ENCODE assay signal across 13 cellular contexts in the genomic region with DNA sequence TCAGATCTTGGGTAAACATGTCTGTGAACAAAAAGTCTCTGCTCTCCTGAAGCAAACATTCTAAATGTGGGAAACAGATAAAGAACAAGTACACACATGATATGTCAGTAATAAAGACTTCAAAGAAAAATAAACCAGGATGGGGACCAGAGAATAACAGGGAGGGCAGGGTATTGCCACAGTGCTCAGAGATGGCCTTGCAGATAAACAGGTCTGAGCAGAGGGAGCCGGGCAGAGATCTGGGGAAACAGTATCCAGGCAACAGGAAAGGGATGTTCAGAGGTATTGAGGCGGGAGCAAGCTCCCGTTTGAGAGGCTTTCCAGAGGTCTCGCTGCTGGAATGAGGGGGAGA. TPM values are rescaled to one million over a fixed set of nuclear protein-coding genes. Genes with fewer than 3 reads are reported as not detected.
DNase-seq lines count a peak whose midpoint lies in the region; ATAC-seq and TF ChIP-seq lines count a peak whose summit lies in the region.
"Had no signal": no experiment of that assay in that cellular context is flagged by ENCODE, and none has a peak within 500 bp of the region (broad histone marks: within the 10 kb centered on the region; RNA-seq: fewer than 3 reads in every experiment).

No MANE protein-coding gene starts in this region.

- H3K36me3 Mint-ChIP-seq in CD4-positive, alpha-beta T cell (ENCODE audit: low read depth): peaks cover 39% of the 10 kb centered on the region

- no peak overlapping the region for H3K4ac ChIP-seq in mesendoderm (ENCODE audit: low read depth, low read length)

- H3K4me1 ChIP-seq in KMS-11 (ENCODE audit: low read depth, poor library complexity, severe bottlenecking): peaks cover 38% of the 10 kb centered on the region
- peaks cover 11% of the 10 kb centered on the region for H3K4me1 ChIP-seq in mesendoderm (ENCODE audit: control insufficient read depth, low read depth, low read length)

- H4K8ac ChIP-seq in mesendoderm (ENCODE audit: low read depth, low read length): no peak overlapping the region

- H3K23ac ChIP-seq in mesendoderm (ENCODE audit: low read length): no peak overlapping the region

- H3K56ac ChIP-seq in mesendoderm (ENCODE audit: low read length): no peak overlapping the region

- H3K36me3 ChIP-seq in KMS-11 (ENCODE audit: insufficient read depth): no peaks in the 10 kb centered on the region; the same call in 1 of the 2 replicates
- H3K36me3 ChIP-seq in mesendoderm (ENCODE audit: control insufficient read depth, insufficient read depth, low read length): peaks cover 2% of the 10 kb centered on the region
- H3K36me3 ChIP-seq: cardiac muscle cell had no signal

- no peak overlapping the region for H3K18ac ChIP-seq in mesendoderm (ENCODE audit: low read length)

- no peaks in the 10 kb centered on the region for H3K27me3 Mint-ChIP-seq in CD4-positive, alpha-beta T cell

- DNase-seq in CD4-positive, alpha-beta T cell: no peak
- DNase-seq in astrocyte of the spinal cord (ENCODE audit: low read depth, low spot score): peak; percentile 29
- no peak for DNase-seq in mesendoderm
- no peak for DNase-seq in medulla oblongata (ENCODE audit: extremely low spot score)
- DNase-seq in iPS-NIHi11 (ENCODE audit: low spot score): no peak
- DNase-seq in H4 (ENCODE audit: low spot score): no peak
- DNase-seq in Right ventricle myocardium inferior (ENCODE audit: missing footprints): no peak
- DNase-seq: NCI-H446 treated with DMSO at 0.1 percent for 48 hours; retina; stimulated activated CD8-positive, alpha-beta memory T cell treated with anti-CD3 and anti-CD28 coated beads, Interleukin-4, amount 100 ng/mL, for 48 hours had no signal

- no peak for TF ChIP-seq CTCF in CD4-positive, alpha-beta T cell (IDR thresholded peaks at IDR 0.05)
- TF ChIP-seq CTCF in KMS-11 (conservative IDR thresholded peaks at IDR 0.05; ENCODE audit: low read depth, low read length) (no peak), astrocyte of the spinal cord (IDR thresholded peaks at IDR 0.05; ENCODE audit: low read depth, low read length) (no peak)

- POLR2A ChIA-PET in CD4-positive, alpha-beta T cell (lab: Charles Lee): no interaction called here

- peaks cover 42% of the 10 kb centered on the region for H3K4me1 Mint-ChIP-seq in CD4-positive, alpha-beta T cell (ENCODE audit: low read depth)

- whole genome bisulfite sequencing in mesendoderm (ENCODE audit: extremely low coverage, insufficient coverage, low lambda C conversion rate): no CpG with 5 or more reads among the region's 4 CpGs

- no peaks in the 10 kb centered on the region for H3K9me3 Mint-ChIP-seq in CD4-positive, alpha-beta T cell

- H3K79me2 ChIP-seq in KMS-11 (ENCODE audit: insufficient read depth, low read depth) (peaks cover 67% of the 10 kb centered on the region), mesendoderm (ENCODE audit: control insufficient read depth, insufficient read depth, low read length) (peaks cover 39% of the 10 kb centered on the region)

- H3K9me3 ChIP-seq in CD4-positive, alpha-beta T cell (ENCODE audit: control insufficient read depth, low read length): no peaks in the 10 kb centered on the region

- ATAC-seq in CD4-positive, alpha-beta T cell (ENCODE audit: poor library complexity): no peak
- no peak for ATAC-seq in Right ventricle myocardium inferior

- no peak overlapping the region for H3K4me3 ChIP-seq in KMS-11 (IDR thresholded peaks at IDR 0.05; ENCODE audit: insufficient read depth, low read depth, low read length)
- peak overlapping the region; percentile 93 for H3K4me3 ChIP-seq in astrocyte of the spinal cord (ENCODE audit: low read depth, low read length)
- H3K4me3 ChIP-seq in mesendoderm (ENCODE audit: low read length): no peak overlapping the region
- H3K4me3 ChIP-seq: cardiac muscle cell had no signal

- intact Hi-C loops in CD4-positive, alpha-beta T cell (cut with DNase I, micrococcal nuclease): loop anchor here (5.0 kb wide), 3 partner anchors 62 to 1277 kb away; a partner anchor contains a TSS
- intact Hi-C loops in Right ventricle myocardium inferior (cut with DNase I): no loop called here

- peak overlapping the region; percentile 81 for H3K4me2 ChIP-seq in KMS-11
- peak overlapping the region; percentile 22 for H3K4me2 ChIP-seq in mesendoderm (ENCODE audit: low read length)

- H3K4me3 Mint-ChIP-seq in CD4-positive, alpha-beta T cell: peak overlapping the region; percentile 78

- no peak overlapping the region; the same call in 1 of the 2 replicates for H3K9ac ChIP-seq in KMS-11
- H3K9ac ChIP-seq in mesendoderm (ENCODE audit: low read length): peak overlapping the region; percentile 5

- H2BK15ac ChIP-seq in mesendoderm (replicated peaks; ENCODE audit: low read depth): no peak overlapping the region

- H2BK5ac ChIP-seq in mesendoderm (ENCODE audit: low read length): no peak overlapping the region

- H3K27me3 ChIP-seq in CD4-positive, alpha-beta T cell (ENCODE audit: control insufficient read depth, insufficient read depth, low read length): no peaks in the 10 kb centered on the region
- H3K27me3 ChIP-seq in KMS-11 (ENCODE audit: insufficient read depth, low read depth) (no peaks in the 10 kb centered on the region), mesendoderm (ENCODE audit: insufficient read depth, low read length, poor library complexity) (no peaks in the 10 kb centered on the region)
- H3K27me3 ChIP-seq: cardiac muscle cell had no signal

- H3K27ac ChIP-seq in CD4-positive, alpha-beta T cell (ENCODE audit: low read depth, low read length): no peak overlapping the region
- H3K27ac ChIP-seq in KMS-11 (no peak overlapping the region), mesendoderm (ENCODE audit: low read depth, low read length) (no peak overlapping the region)
- H3K27ac ChIP-seq: cardiac muscle cell had no signal

- in situ Hi-C loops in astrocyte of the spinal cord (cut with HindIII; ENCODE audit: low sequenced_read_pairs): no loop called here

- H3K79me1 ChIP-seq in mesendoderm (ENCODE audit: low read length): peaks cover 23% of the 10 kb centered on the region

- no peak overlapping the region for H2AFZ ChIP-seq in KMS-11 (ENCODE audit: low read depth)

- no peak overlapping the region for H2BK120ac ChIP-seq in mesendoderm (ENCODE audit: low read depth, low read length)

- no peak overlapping the region for H4K5ac ChIP-seq in mesendoderm (ENCODE audit: low read length)

- CTCF ChIA-PET in CD4-positive, alpha-beta T cell (lab: Charles Lee): interaction anchor here (1.9 kb wide), 1 partner anchor 14 kb away, joined by 6 read pairs; no protein-coding TSS in a partner anchor

- H2AK5ac ChIP-seq in mesendoderm (ENCODE audit: low read length): no peak overlapping the region

- peak overlapping the region; percentile 81 for H3K27ac Mint-ChIP-seq in CD4-positive, alpha-beta T cell

- H4K20me1 ChIP-seq in KMS-11 (ENCODE audit: insufficient read depth): no peaks in the 10 kb centered on the region

RNA-seq across cellular contexts. Expression of a gene that starts 2.9 kb away (rescaled TPM):
- total RNA-seq in CD4-positive, alpha-beta T cell: 1 to 10 TPM; 8.0 to 9.0 TPM
- 89.3 TPM for polyA plus RNA-seq in mesendoderm (2013, experiment 1 of 2)
- 91.6 TPM for polyA plus RNA-seq in mesendoderm (2013, experiment 2 of 2)
- 12.4 and 12.7 TPM in 2 replicates for total RNA-seq in H4 (2014; rRNA removed; shearing (Covaris generic))
- 9.3 TPM for total RNA-seq in Right ventricle myocardium inferior

RNA-seq across cellular contexts. Expression of a gene that starts 10.9 kb away (rescaled TPM):
- under 1 TPM; 0.36 TPM for total RNA-seq in CD4-positive, alpha-beta T cell
- 0.06 TPM for polyA plus RNA-seq in mesendoderm (2013, experiment 1 of 2)
- polyA plus RNA-seq in mesendoderm (2013, experiment 2 of 2): 0.07 TPM
- not detected in 2 replicates for total RNA-seq in H4 (2014; rRNA removed; shearing (Covaris generic))
- total RNA-seq in Right ventricle myocardium inferior: 2.4 TPM
- total RNA-seq: HT1080 had no signal

RNA-seq across cellular contexts. Expression of a gene that starts 22.5 kb away (rescaled TPM):
- under 1 TPM in 1 of 2 experiments, not detected in 1; 0.20 TPM for total RNA-seq in CD4-positive, alpha-beta T cell
- not detected for polyA plus RNA-seq in mesendoderm (2013, experiment 1 of 2)
- polyA plus RNA-seq in mesendoderm (2013, experiment 2 of 2): not detected
- 1.5 and 2.1 TPM in 2 replicates for total RNA-seq in H4 (2014; rRNA removed; shearing (Covaris generic))
- 0.14 TPM for total RNA-seq in Right ventricle myocardium inferior
- total RNA-seq: cardiac muscle cell had no signal

RNA-seq across cellular contexts. Expression of a gene that starts 59.7 kb away (rescaled TPM):
- total RNA-seq in CD4-positive, alpha-beta T cell: not detected
- polyA plus RNA-seq in mesendoderm (2013, experiment 1 of 2): not detected
- not detected for polyA plus RNA-seq in mesendoderm (2013, experiment 2 of 2)
- not detected in 2 replicates for total RNA-seq in H4 (2014; rRNA removed; shearing (Covaris generic))
- not detected for total RNA-seq in Right ventricle myocardium inferior
- total RNA-seq: cardiac muscle cell, HT1080 had no signal
- polyA plus RNA-seq: cardiac muscle cell had no signal
